Comparison of ENCODE assay signal across 2 cellular contexts in genomic region chr12:52964556-52965336, GRCh38.
A peak's percentile ranks its signal among the peaks of the same experiment; 100 is the strongest.
TF ChIP-seq lines count a peak whose summit lies in the region.

No MANE protein-coding gene starts in this region.

TF ChIP-seq in IMR-90, 13 proteins besides CTCF, POLR2A, EP300 and RAD21:
- no peak for TF ChIP-seq CHD1 (IDR thresholded peaks at IDR 0.05; ENCODE audit: low read depth, low read length)
- no peak for TF ChIP-seq ELK1 (IDR thresholded peaks at IDR 0.05; ENCODE audit: borderline replicate concordance, low read depth, low read length)
- TF ChIP-seq SMC3 (IDR thresholded peaks at IDR 0.05; ENCODE audit: low read depth, low read length), result no peak
- TF ChIP-seq NFE2L2 (IDR thresholded peaks at IDR 0.05; ENCODE audit: low read depth, low read length), result no peak
- TF ChIP-seq BHLHE40 (IDR thresholded peaks at IDR 0.05; ENCODE audit: low read depth, low read length), result no peak
- TF ChIP-seq MXI1 (IDR thresholded peaks at IDR 0.05; ENCODE audit: borderline replicate concordance, low read depth, low read length), result no peak
- TF ChIP-seq MAFK (IDR thresholded peaks at IDR 0.05; ENCODE audit: low read depth, low read length), result no peak
- no peak for TF ChIP-seq MAZ (IDR thresholded peaks at IDR 0.05; ENCODE audit: borderline replicate concordance, low read depth, low read length)
- no peak for TF ChIP-seq USF2 (IDR thresholded peaks at IDR 0.05; ENCODE audit: low read depth, low read length)
- TF ChIP-seq FOS (IDR thresholded peaks at IDR 0.05; ENCODE audit: low read depth, low read length), result no peak
- no peak for TF ChIP-seq CEBPB (IDR thresholded peaks at IDR 0.05; ENCODE audit: low read depth, low read length)
- no peak for TF ChIP-seq RFX5 (IDR thresholded peaks at IDR 0.05; ENCODE audit: low read depth, low read length)
- TF ChIP-seq RCOR1 (IDR thresholded peaks at IDR 0.05; ENCODE audit: insufficient replicate concordance, low read length), result no peak

TF ChIP-seq in liver, 16 proteins besides CTCF, POLR2A, EP300 and RAD21:
- TF ChIP-seq REST (IDR thresholded peaks at IDR 0.05), result no peak
- TF ChIP-seq HNF4A (conservative IDR thresholded peaks at IDR 0.05), result no peak
- peak in 1 of 2 donors; percentile 5 for TF ChIP-seq RXRA (IDR thresholded peaks at IDR 0.05)
- TF ChIP-seq NR2F2 (IDR thresholded peaks at IDR 0.05), result peak; percentile 25
